8 cellular contexts compared by ENCODE assay signal in genomic region chrX:24024819-24025740, GRCh38. TPM values are rescaled to one million over a fixed set of nuclear protein-coding genes. Genes with fewer than 3 reads are reported as not detected.
DNase-seq lines count a peak whose midpoint lies in the region; ATAC-seq, FAIRE-seq and TF ChIP-seq lines count a peak whose summit lies in the region.

No MANE protein-coding gene starts in this region.

- H3K4me1 ChIP-seq in pancreas (peaks cover 0 to 7% (median 0%) of the 10 kb centered on the region in 3 donors), thyroid gland (peaks cover 0 to 4% of the 10 kb centered on the region in 2 donors)

- TF ChIP-seq POLR2A in NB4 (IDR thresholded peaks at IDR 0.05; ENCODE audit: extremely low read depth, insufficient read length), result peak; percentile 95
- peak; percentile 39 to 87 for TF ChIP-seq POLR2A in thyroid gland (IDR thresholded peaks at IDR 0.05)

- H3K9me3 ChIP-seq in pancreas (no peaks in the 10 kb centered on the region), thyroid gland (no peaks in the 10 kb centered on the region)

- H3K27ac ChIP-seq in pancreas, result peak overlapping the region; percentile 91 to 96 (median 94)
- peak overlapping the region; percentile 90 to 96 (median 93) for H3K27ac ChIP-seq in thyroid gland

- DNase-seq in GM12865 (ENCODE audit: low read depth) (peak; percentile 94), NB4 (ENCODE audit: low read depth) (peak; percentile 93), Right ventricle myocardium inferior (ENCODE audit: missing footprints) (peak; percentile 92), pancreas (peak; percentile 86 to 94 (median 90)), thyroid gland (peak; percentile 86 to 88)

- H3K27ac Mint-ChIP-seq in activated naive CD8-positive, alpha-beta T cell, result no peak overlapping the region

- H3K36me3 Mint-ChIP-seq in activated naive CD8-positive, alpha-beta T cell, result no peaks in the 10 kb centered on the region

- H3K27me3 Mint-ChIP-seq in activated naive CD8-positive, alpha-beta T cell, result no peaks in the 10 kb centered on the region

- 1 to 28% methylated on average over 60 to 91 of the region's 111 CpGs for WGBS in pancreas, 2 donors
- WGBS in thyroid gland, 2 donors, result no CpG with 5 or more reads among the region's 111 CpGs

- peaks cover 28% of the 10 kb centered on the region for H3K4me1 Mint-ChIP-seq in activated naive CD8-positive, alpha-beta T cell (ENCODE audit: low read depth)

- no peaks in the 10 kb centered on the region for H3K9me3 Mint-ChIP-seq in activated naive CD8-positive, alpha-beta T cell (ENCODE audit: low read depth)

- peak; percentile 25 for TF ChIP-seq CTCF in GM12865 (IDR thresholded peaks at IDR 0.05; ENCODE audit: insufficient read depth, low read depth, low read length, missing control alignments)
- TF ChIP-seq CTCF in NB4 (IDR thresholded peaks at IDR 0.05; ENCODE audit: low read depth, low read length), result no peak
- TF ChIP-seq CTCF in pancreas (IDR thresholded peaks at IDR 0.05), result no peak
- TF ChIP-seq CTCF in thyroid gland (IDR thresholded peaks at IDR 0.05), result peak in 2 of 6 experiments; percentile 4 to 45

- intact Hi-C loops in Right ventricle myocardium inferior (cut with DNase I), result loop anchor here (1.0 to 10.0 kb wide), 3 partner anchors 29 to 240 kb away; partner anchors contain the start of genes CXorf58, EIF2S3 and SAT1
- intact Hi-C loops in pancreas (cut with DNase I), result no loop called here
- intact Hi-C loops in thyroid gland (cut with DNase I), result no loop called here

- peaks cover 0 to 12% (median 5%) of the 10 kb centered on the region in 4 donors for H3K27me3 ChIP-seq in pancreas
- no peaks in the 10 kb centered on the region for H3K27me3 ChIP-seq in thyroid gland

- H3K4me3 Mint-ChIP-seq in activated naive CD8-positive, alpha-beta T cell, result peak overlapping the region; percentile 92

- peak; percentile 85 for ATAC-seq in HG02571 (IDR thresholded peaks at IDR 0.05; ENCODE audit: unreplicated experiment)
- ATAC-seq in SK-N-SH treated with all-trans-retinoic acid at 6 μM for 48 hours, result peak; percentile 77
- ATAC-seq in Right ventricle myocardium inferior, result peak; percentile 95
- ATAC-seq in pancreas, result peak; percentile 85 to 93 (median 90)

- H3K4me3 ChIP-seq in GM12865 (ENCODE audit: low read depth, low read length), result peak overlapping the region; percentile 76
- peak overlapping the region; percentile 91 for H3K4me3 ChIP-seq in NB4 (ENCODE audit: low read depth, low read length)
- peak overlapping the region; percentile 48 to 70 (median 56) for H3K4me3 ChIP-seq in pancreas
- peak overlapping the region; percentile 41 to 84 (median 55) for H3K4me3 ChIP-seq in thyroid gland (replicated peaks in 1 of 3)

- no peak for FAIRE-seq in pancreas (lab: Jason Lieb, UNC)

- H3K36me3 ChIP-seq in pancreas (no peaks in the 10 kb centered on the region), thyroid gland (no peaks in the 10 kb centered on the region)

TF ChIP-seq in SK-N-SH treated with all-trans-retinoic acid at 6 μM for 48 hours, 23 proteins besides CTCF, POLR2A, EP300 and RAD21:
- no peak for TF ChIP-seq CSDC2 (CRISPR knock-in tag; IDR thresholded peaks at IDR 0.05)
- TF ChIP-seq PATZ1 (CRISPR knock-in tag; IDR thresholded peaks at IDR 0.05; ENCODE audit: borderline replicate concordance), result peak; percentile 41; the same call in 1 of the 2 replicates

RNA-seq across cellular contexts. Expression of gene KLHL15, which starts 1.9 kb away (rescaled TPM):
- total RNA-seq in Right ventricle myocardium inferior (6.8 TPM), pancreas (1 to 10 TPM; 3.3 to 4.7 (median 4.4) TPM), thyroid gland (10 to 100 TPM; 12.4 to 19.4 (median 13.7) TPM)
- polyA plus RNA-seq in pancreas, result 1 to 10 TPM; 1.2 to 3.1 TPM

RNA-seq across cellular contexts. Expression of gene EIF2S3, which starts 29.7 kb away (rescaled TPM):
- 66.8 TPM for total RNA-seq in Right ventricle myocardium inferior
- total RNA-seq in pancreas, result 100 to 1,000 TPM in 4 of 6 donors, 10 to 100 TPM in 2; 84.4 to 139 (median 128) TPM
- 10 to 100 TPM; 40.0 to 52.9 TPM for polyA plus RNA-seq in pancreas
- 100 to 1,000 TPM; 115 to 176 (median 138) TPM for total RNA-seq in thyroid gland

Comparison
In these comparisons a context has a peak if more than half of its experiments do, and no peak if none do; other contexts are left out.
1. Peak in every context shown above with its lines: DNase-seq, ATAC-seq, H3K4me3 ChIP-seq and H3K27ac ChIP-seq.